1 cellular context compared by ENCODE assay signal in genomic region chr6:73264446-73264845, GRCh38.
TF ChIP-seq lines count a peak whose summit lies in the region.

No MANE protein-coding gene starts in this region.

TF ChIP-seq in HCT116, 20 proteins besides CTCF, POLR2A, EP300 and RAD21 (continued from another document):
- no peak for TF ChIP-seq CBX3 (IDR thresholded peaks at IDR 0.05; ENCODE audit: low read depth)
